3 cellular contexts compared by ENCODE assay signal in the genomic region with DNA sequence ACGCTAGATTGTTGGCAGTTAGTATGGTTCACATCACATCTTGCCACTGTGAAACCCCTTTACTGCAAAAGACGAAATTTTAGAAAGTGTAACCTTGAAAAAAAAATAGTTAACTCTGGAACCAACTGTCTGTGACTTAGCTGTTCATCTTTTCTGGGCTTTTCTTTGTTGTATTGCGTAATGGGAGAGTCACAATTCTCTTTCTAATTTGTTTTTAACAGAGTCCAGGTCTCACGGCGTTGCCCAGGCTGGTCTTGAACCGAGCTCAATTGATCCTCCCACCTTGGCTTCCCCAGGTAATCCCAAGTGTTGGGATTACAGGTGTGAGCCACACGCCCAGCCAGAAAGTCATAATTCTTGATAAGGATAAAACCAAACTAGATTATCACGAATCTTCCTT.
TF ChIP-seq lines count a peak whose summit lies in the region.

No MANE protein-coding gene starts in this region.

TF ChIP-seq in Ishikawa, 13 proteins besides CTCF, POLR2A, EP300 and RAD21:
- TF ChIP-seq CEBPB (IDR thresholded peaks at IDR 0.05) (peak; percentile 67), TEAD4 (IDR thresholded peaks at IDR 0.05) (no peak)

TF ChIP-seq in K562, 482 proteins besides CTCF, POLR2A, EP300 and RAD21:
- TF ChIP-seq SUPT5H (IDR thresholded peaks at IDR 0.05): no peak
- TF ChIP-seq CEBPB (tag; IDR thresholded peaks at IDR 0.05): peak; percentile 94
- TF ChIP-seq, protein P1, sequence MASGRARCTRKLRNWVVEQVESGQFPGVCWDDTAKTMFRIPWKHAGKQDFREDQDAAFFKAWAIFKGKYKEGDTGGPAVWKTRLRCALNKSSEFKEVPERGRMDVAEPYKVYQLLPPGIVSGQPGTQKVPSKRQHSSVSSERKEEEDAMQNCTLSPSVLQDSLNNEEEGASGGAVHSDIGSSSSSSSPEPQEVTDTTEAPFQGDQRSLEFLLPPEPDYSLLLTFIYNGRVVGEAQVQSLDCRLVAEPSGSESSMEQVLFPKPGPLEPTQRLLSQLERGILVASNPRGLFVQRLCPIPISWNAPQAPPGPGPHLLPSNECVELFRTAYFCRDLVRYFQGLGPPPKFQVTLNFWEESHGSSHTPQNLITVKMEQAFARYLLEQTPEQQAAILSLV (tag; IDR thresholded peaks at IDR 0.05): peak; percentile 43; the same call in 1 of the 2 replicates
- TF ChIP-seq CEBPG (CRISPR knock-in tag; IDR thresholded peaks at IDR 0.05): no peak
- TF ChIP-seq CEBPG (tag; conservative IDR thresholded peaks at IDR 0.05 in 1 of 2, IDR thresholded peaks at IDR 0.05 in 1 of 2): peak; percentile 74 to 90
- TF ChIP-seq RBM15 (IDR thresholded peaks at IDR 0.05; ENCODE audit: insufficient read depth, low read length): no peak
- TF ChIP-seq, protein P2, sequence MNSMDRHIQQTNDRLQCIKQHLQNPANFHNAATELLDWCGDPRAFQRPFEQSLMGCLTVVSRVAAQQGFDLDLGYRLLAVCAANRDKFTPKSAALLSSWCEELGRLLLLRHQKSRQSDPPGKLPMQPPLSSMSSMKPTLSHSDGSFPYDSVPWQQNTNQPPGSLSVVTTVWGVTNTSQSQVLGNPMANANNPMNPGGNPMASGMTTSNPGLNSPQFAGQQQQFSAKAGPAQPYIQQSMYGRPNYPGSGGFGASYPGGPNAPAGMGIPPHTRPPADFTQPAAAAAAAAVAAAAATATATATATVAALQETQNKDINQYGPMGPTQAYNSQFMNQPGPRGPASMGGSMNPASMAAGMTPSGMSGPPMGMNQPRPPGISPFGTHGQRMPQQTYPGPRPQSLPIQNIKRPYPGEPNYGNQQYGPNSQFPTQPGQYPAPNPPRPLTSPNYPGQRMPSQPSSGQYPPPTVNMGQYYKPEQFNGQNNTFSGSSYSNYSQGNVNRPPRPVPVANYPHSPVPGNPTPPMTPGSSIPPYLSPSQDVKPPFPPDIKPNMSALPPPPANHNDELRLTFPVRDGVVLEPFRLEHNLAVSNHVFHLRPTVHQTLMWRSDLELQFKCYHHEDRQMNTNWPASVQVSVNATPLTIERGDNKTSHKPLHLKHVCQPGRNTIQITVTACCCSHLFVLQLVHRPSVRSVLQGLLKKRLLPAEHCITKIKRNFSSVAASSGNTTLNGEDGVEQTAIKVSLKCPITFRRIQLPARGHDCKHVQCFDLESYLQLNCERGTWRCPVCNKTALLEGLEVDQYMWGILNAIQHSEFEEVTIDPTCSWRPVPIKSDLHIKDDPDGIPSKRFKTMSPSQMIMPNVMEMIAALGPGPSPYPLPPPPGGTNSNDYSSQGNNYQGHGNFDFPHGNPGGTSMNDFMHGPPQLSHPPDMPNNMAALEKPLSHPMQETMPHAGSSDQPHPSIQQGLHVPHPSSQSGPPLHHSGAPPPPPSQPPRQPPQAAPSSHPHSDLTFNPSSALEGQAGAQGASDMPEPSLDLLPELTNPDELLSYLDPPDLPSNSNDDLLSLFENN (IDR thresholded peaks at IDR 0.05; ENCODE audit: low read depth in 2 of 2, low read length in 2 of 2): no peak

TF ChIP-seq in HepG2, 621 proteins besides CTCF, POLR2A, EP300 and RAD21:
- TF ChIP-seq CEBPB (IDR thresholded peaks at IDR 0.05; ENCODE audit: borderline replicate concordance, low read depth, low read length) (peak; percentile 86), SMAD9 (CRISPR knock-in tag; IDR thresholded peaks at IDR 0.05) (no peak), FOXP1 (IDR thresholded peaks at IDR 0.05) (no peak), FOXP1 (CRISPR knock-in tag; IDR thresholded peaks at IDR 0.05) (no peak), ZNF274 (CRISPR knock-in tag; IDR thresholded peaks at IDR 0.05) (no peak), ZNF883 (CRISPR knock-in tag; IDR thresholded peaks at IDR 0.05; ENCODE audit: not compliant biosample characterization) (no peak), CEBPG (CRISPR knock-in tag; IDR thresholded peaks at IDR 0.05) (peak; percentile 75), TEAD3 (CRISPR knock-in tag; optimal IDR thresholded peaks at IDR 0.05; ENCODE audit: borderline replicate concordance) (no peak), RXRA (CRISPR knock-in tag; IDR thresholded peaks at IDR 0.05) (no peak), HOXA3 (CRISPR knock-in tag; IDR thresholded peaks at IDR 0.05) (no peak), ZMYM4 (CRISPR knock-in tag; IDR thresholded peaks at IDR 0.05) (no peak)
- TF ChIP-seq, protein P3, sequence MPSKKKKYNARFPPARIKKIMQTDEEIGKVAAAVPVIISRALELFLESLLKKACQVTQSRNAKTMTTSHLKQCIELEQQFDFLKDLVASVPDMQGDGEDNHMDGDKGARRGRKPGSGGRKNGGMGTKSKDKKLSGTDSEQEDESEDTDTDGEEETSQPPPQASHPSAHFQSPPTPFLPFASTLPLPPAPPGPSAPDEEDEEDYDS (CRISPR knock-in tag; IDR thresholded peaks at IDR 0.05): no peak
- TF ChIP-seq, protein P4, sequence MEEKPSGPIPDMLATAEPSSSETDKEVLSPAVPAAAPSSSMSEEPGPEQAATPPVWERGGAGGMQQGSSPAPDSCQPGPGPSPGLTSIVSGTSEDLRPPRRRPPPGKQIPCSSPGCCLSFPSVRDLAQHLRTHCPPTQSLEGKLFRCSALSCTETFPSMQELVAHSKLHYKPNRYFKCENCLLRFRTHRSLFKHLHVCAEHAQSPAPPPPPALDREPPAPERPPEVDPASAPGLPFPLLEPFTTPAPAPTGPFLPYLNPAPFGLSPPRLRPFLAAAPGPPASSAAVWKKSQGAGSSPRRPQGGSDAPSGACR (CRISPR knock-in tag; IDR thresholded peaks at IDR 0.05): no peak
